In genomic region chr6:13836170-13836569, GRCh38 we compare ENCODE assay signal across 2 cellular contexts.
TF ChIP-seq lines count a peak whose summit lies in the region.

No MANE protein-coding gene starts in this region.

TF ChIP-seq in GM12878, 131 proteins besides CTCF, POLR2A, EP300 and RAD21:
- no peak for TF ChIP-seq GABPA (IDR thresholded peaks at IDR 0.05; ENCODE audit: low read depth)
- TF ChIP-seq FOXK2 (IDR thresholded peaks at IDR 0.05): no peak
- TF ChIP-seq SMC3 (IDR thresholded peaks at IDR 0.05; ENCODE audit: borderline replicate concordance, low read length): no peak
- TF ChIP-seq NFXL1 (IDR thresholded peaks at IDR 0.05; ENCODE audit: borderline replicate concordance): no peak
- no peak for TF ChIP-seq BACH1 (IDR thresholded peaks at IDR 0.05; ENCODE audit: borderline replicate concordance)

TF ChIP-seq in HepG2, 621 proteins besides CTCF, POLR2A, EP300 and RAD21:
- TF ChIP-seq ZNF572 (CRISPR knock-in tag; IDR thresholded peaks at IDR 0.05) (no peak), ZBTB8A (CRISPR knock-in tag; IDR thresholded peaks at IDR 0.05; ENCODE audit: borderline replicate concordance, low read depth) (no peak), ZNF143 (CRISPR knock-in tag; IDR thresholded peaks at IDR 0.05) (peak; percentile 37; the same call in 1 of the 2 replicates), ZNF446 (CRISPR knock-in tag; IDR thresholded peaks at IDR 0.05) (no peak), RARG (CRISPR knock-in tag; IDR thresholded peaks at IDR 0.05; ENCODE audit: low read depth) (no peak), ZNF691 (CRISPR knock-in tag; IDR thresholded peaks at IDR 0.05; ENCODE audit: borderline replicate concordance, low read depth) (no peak), CENPT (CRISPR knock-in tag; IDR thresholded peaks at IDR 0.05; ENCODE audit: low read depth) (no peak), SAP130 (CRISPR knock-in tag; IDR thresholded peaks at IDR 0.05; ENCODE audit: low read depth) (no peak), DNMT3B (CRISPR knock-in tag; conservative IDR thresholded peaks at IDR 0.05) (no peak), SETDB1 (CRISPR knock-in tag; IDR thresholded peaks at IDR 0.05; ENCODE audit: borderline replicate concordance) (no peak), ZNF253 (CRISPR knock-in tag; IDR thresholded peaks at IDR 0.05; ENCODE audit: borderline replicate concordance) (no peak), MLLT10 (CRISPR knock-in tag; IDR thresholded peaks at IDR 0.05) (no peak), FOXP4 (CRISPR knock-in tag; IDR thresholded peaks at IDR 0.05) (no peak), NPAS2 (CRISPR knock-in tag; IDR thresholded peaks at IDR 0.05; ENCODE audit: borderline replicate concordance) (no peak), ZMYM3 (CRISPR knock-in tag; IDR thresholded peaks at IDR 0.05) (no peak), ARNT2 (CRISPR knock-in tag; IDR thresholded peaks at IDR 0.05; ENCODE audit: low read depth) (no peak), SPEN (CRISPR knock-in tag; IDR thresholded peaks at IDR 0.05; ENCODE audit: low read depth) (no peak), U2AF1 (optimal IDR thresholded peaks at IDR 0.05; ENCODE audit: low read depth, low read length) (no peak), HOXA5 (CRISPR knock-in tag; IDR thresholded peaks at IDR 0.05) (no peak), BHLHE40 (IDR thresholded peaks at IDR 0.05; ENCODE audit: low read length) (0 out of 2 replicates have a peak, but pooled peaks have one; percentile 40), TRAFD1 (CRISPR knock-in tag; IDR thresholded peaks at IDR 0.05; ENCODE audit: borderline replicate concordance) (no peak), NFYC (CRISPR knock-in tag; IDR thresholded peaks at IDR 0.05) (no peak), CEBPB (IDR thresholded peaks at IDR 0.05; ENCODE audit: borderline replicate concordance, low read depth, low read length) (0 out of 2 replicates have a peak, but pooled peaks have one; percentile 10), SRSF1 (optimal IDR thresholded peaks at IDR 0.05; ENCODE audit: low read depth, low read length) (no peak), ZNF549 (CRISPR knock-in tag; IDR thresholded peaks at IDR 0.05) (no peak)
